Comparison of ENCODE assay signal across 14 cellular contexts in the genomic region with DNA sequence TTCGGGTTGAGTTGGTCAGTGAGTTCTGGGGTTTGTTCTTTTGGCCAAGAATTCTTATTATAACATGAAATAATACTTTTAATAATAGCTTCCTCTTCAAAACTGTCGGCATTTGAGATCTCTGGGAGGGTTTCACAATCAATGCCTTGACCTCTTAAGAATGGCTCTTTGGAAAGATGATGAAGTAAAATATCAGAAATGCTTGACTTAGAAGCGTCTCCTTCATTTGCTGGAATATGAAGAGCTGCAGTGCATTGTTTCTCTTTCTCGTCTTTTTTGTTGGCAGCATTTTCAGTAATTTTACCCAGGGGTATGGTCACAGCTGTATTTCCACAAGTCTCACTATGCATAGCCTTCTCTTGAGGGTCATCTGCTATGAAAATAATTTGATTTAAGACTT. TPM values are rescaled to one million over a fixed set of nuclear protein-coding genes. Genes with fewer than 3 reads are reported as not detected.
A peak's percentile ranks its signal among the peaks of the same experiment; 100 is the strongest.
DNase-seq lines count a peak whose midpoint lies in the region; ATAC-seq and TF ChIP-seq lines count a peak whose summit lies in the region.
"Had no signal": no experiment of that assay in that cellular context is flagged by ENCODE, and none has a peak within 500 bp of the region (broad histone marks: within the 10 kb centered on the region; RNA-seq: fewer than 3 reads in every experiment).

No MANE protein-coding gene starts in this region.

- H3K36me3 ChIP-seq in esophagus muscularis mucosa: no peaks in the 10 kb centered on the region
- no peaks in the 10 kb centered on the region for H3K36me3 ChIP-seq in neuron (ENCODE audit: insufficient read depth, low read length)
- H3K36me3 ChIP-seq in upper lobe of right lung: no peaks in the 10 kb centered on the region
- H3K36me3 ChIP-seq: ovary, SJCRH30 had no signal

- ATAC-seq in left ventricle myocardium superior: peak; percentile 53
- no peak for ATAC-seq in right cardiac atrium
- no peak for ATAC-seq in upper lobe of right lung
- ATAC-seq in esophagus mucosa: no peak
- ATAC-seq in GM21447 (IDR thresholded peaks at IDR 0.05; ENCODE audit: unreplicated experiment): no peak

- H3K27ac ChIP-seq in right cardiac atrium (ENCODE audit: low read length): no peak overlapping the region
- peak overlapping the region; percentile 2 to 77 (median 58) for H3K27ac ChIP-seq in esophagus muscularis mucosa (replicated peaks in 1 of 4)
- H3K27ac ChIP-seq in upper lobe of right lung: peak overlapping the region; percentile 58
- H3K27ac ChIP-seq: SJCRH30 had no signal

- no peak for TF ChIP-seq POLR2A in esophagus muscularis mucosa (IDR thresholded peaks at IDR 0.05; ENCODE audit: low read depth)

- TF ChIP-seq EP300 in esophagus muscularis mucosa (IDR thresholded peaks at IDR 0.05): no peak

- H3K4me3 ChIP-seq in right cardiac atrium (ENCODE audit: low read length) (no peak overlapping the region), esophagus muscularis mucosa (peak overlapping the region in 2 of 4 donors; percentile 12 to 17), neuron (ENCODE audit: low read length) (no peak overlapping the region), upper lobe of right lung (no peak overlapping the region)
- H3K4me3 ChIP-seq: ovary, SJCRH30 had no signal

- intact Hi-C loops in left ventricle myocardium superior (cut with micrococcal nuclease): no loop called here
- intact Hi-C loops in right cardiac atrium (cut with DNase I): no loop called here
- intact Hi-C loops in esophagus muscularis mucosa (cut with DNase I): no loop called here
- intact Hi-C loops in upper lobe of right lung (cut with DNase I): no loop called here

- TF ChIP-seq CTCF in esophagus muscularis mucosa (IDR thresholded peaks at IDR 0.05) (no peak), upper lobe of right lung (IDR thresholded peaks at IDR 0.05) (no peak)

- 28% methylated on average over 4 of the region's 4 CpGs for WGBS in right cardiac atrium
- 56% methylated on average over 4 of the region's 4 CpGs for WGBS in esophagus muscularis mucosa

- H3K27me3 ChIP-seq in right cardiac atrium (ENCODE audit: control insufficient read depth, insufficient read depth) (no peaks in the 10 kb centered on the region), esophagus muscularis mucosa (no peaks in the 10 kb centered on the region), neuron (ENCODE audit: insufficient read depth, low read length) (no peaks in the 10 kb centered on the region), upper lobe of right lung (no peaks in the 10 kb centered on the region)
- H3K27me3 ChIP-seq: ovary had no signal

- H3K4me1 ChIP-seq in right cardiac atrium (ENCODE audit: control insufficient read depth, insufficient read depth, low read length): no peaks in the 10 kb centered on the region
- peaks cover 7 to 30% (median 16%) of the 10 kb centered on the region in 4 donors for H3K4me1 ChIP-seq in esophagus muscularis mucosa
- H3K4me1 ChIP-seq in neuron (ENCODE audit: insufficient read depth, low read length): peaks cover 13% of the 10 kb centered on the region
- H3K4me1 ChIP-seq in upper lobe of right lung: peaks cover 11% of the 10 kb centered on the region
- H3K4me1 ChIP-seq: SJCRH30 had no signal

- no peaks in the 10 kb centered on the region for H3K9me3 ChIP-seq in right cardiac atrium (ENCODE audit: control insufficient read depth, low read length)
- H3K9me3 ChIP-seq in esophagus muscularis mucosa: no peaks in the 10 kb centered on the region
- H3K9me3 ChIP-seq in neuron (ENCODE audit: low read length): no peaks in the 10 kb centered on the region
- H3K9me3 ChIP-seq in upper lobe of right lung: no peaks in the 10 kb centered on the region
- H3K9me3 ChIP-seq: ovary, SJCRH30 had no signal

- H2AFZ ChIP-seq in neuron (ENCODE audit: low read depth, low read length): peak overlapping the region; percentile 37

- DNase-seq in left ventricle myocardium superior: no peak
- DNase-seq in right cardiac atrium: no peak
- no peak for DNase-seq in esophagus muscularis mucosa (ENCODE audit: extremely low spot score)
- no peak for DNase-seq in upper lobe of right lung
- DNase-seq in GM19240 (ENCODE audit: insufficient read length, low spot score): no peak
- DNase-seq: activated CD4-positive, alpha-beta T cell treated with anti-CD3 and anti-CD28 coated beads, Interleukin-2, amount 50 U/mL, for 48 hours; activated effector memory CD4-positive, alpha-beta T cell treated with anti-CD3 and anti-CD28 coated beads, Interleukin-2, amount 50 U/mL, for 16 hours; NCI-H1048; NCI-H2227 treated with DMSO at 0.1 percent for 48 hours; ovary; SJCRH30 had no signal

RNA-seq across cellular contexts. Expression of a gene that starts 4.8 kb away (rescaled TPM):
- total RNA-seq in left ventricle myocardium superior (not detected), right cardiac atrium (not detected), esophagus muscularis mucosa (1 to 10 TPM in 3 of 4 donors, under 1 TPM in 1; 0.13 to 7.5 (median 1.5) TPM), upper lobe of right lung (0.67 TPM), esophagus mucosa (1.00 TPM)
- polyA plus RNA-seq in right cardiac atrium: not detected
- total RNA-seq: ovary had no signal

RNA-seq across cellular contexts. Expression of a gene that starts 24.6 kb away (rescaled TPM):
- 4.9 TPM for total RNA-seq in left ventricle myocardium superior
- 10 to 100 TPM in 3 of 4 donors, 1 to 10 TPM in 1; 6.3 to 14.5 (median 10.9) TPM for total RNA-seq in right cardiac atrium
- 4.5 TPM for polyA plus RNA-seq in right cardiac atrium
- total RNA-seq in esophagus muscularis mucosa: 100 to 1,000 TPM in 2 of 4 donors, 10 to 100 TPM in 2; 59.8 to 105 (median 90.9) TPM
- 17.2 TPM for total RNA-seq in upper lobe of right lung
- total RNA-seq in esophagus mucosa: 54.5 TPM
